In the genomic region with DNA sequence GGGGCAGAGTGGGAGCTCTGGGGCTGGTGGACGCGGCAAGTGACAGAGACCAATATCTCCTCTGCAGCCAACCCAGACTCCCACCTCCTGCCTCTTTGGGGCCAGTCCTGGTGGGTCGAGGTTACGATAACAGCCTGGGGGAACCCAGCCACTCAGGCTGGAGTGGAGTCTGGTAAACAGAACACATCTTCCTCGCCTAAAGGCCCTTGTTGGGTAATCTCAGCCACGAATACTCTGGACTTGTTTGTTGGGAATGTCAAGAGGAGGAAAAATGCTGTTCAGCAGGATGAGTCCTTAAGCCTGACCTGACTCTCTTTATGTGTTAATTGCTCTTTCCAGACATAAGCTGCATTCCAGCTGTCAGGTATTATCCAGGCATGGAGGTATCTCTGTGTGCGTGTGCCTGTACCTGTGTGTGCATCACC, we compare ENCODE assay signal across 16 cellular contexts. TPM values are rescaled to one million over a fixed set of nuclear protein-coding genes. Genes with fewer than 3 reads are reported as not detected.
"Had no signal": no experiment of that assay in that cellular context is flagged by ENCODE, and none has a peak within 500 bp of the region (broad histone marks: within the 10 kb centered on the region; RNA-seq: fewer than 3 reads in every experiment).

No MANE protein-coding gene starts in this region.

- H3K27me3 Mint-ChIP-seq: activated CD8-positive, alpha-beta memory T cell treated with anti-CD3 and anti-CD28 coated beads, Interleukin-2, amount 10 ng/mL, durations not matched to agents 7 days and 5 days; activated T-cell treated with anti-CD3 and anti-CD28 coated beads, Interleukin-2, amount 50 U/mL, for 24 hours had no signal

- H3K27ac ChIP-seq: brain microvascular endothelial cell, dorsolateral prefrontal cortex, heart right ventricle, parathyroid adenoma, tibial artery had no signal

- DNase-seq: activated CD4-positive, alpha-beta T cell treated with anti-CD3 and anti-CD28 coated beads, Interleukin-2, amount 50 U/mL, for 48 hours; activated CD4-positive, CD25-positive, alpha-beta regulatory T cell treated with anti-CD3 and anti-CD28 coated beads, Interleukin-2, amount 50 U/mL, for 72 hours; activated CD8-positive, alpha-beta memory T cell treated with anti-CD3 and anti-CD28 coated beads, Interleukin-2, amount 10 ng/mL, durations not matched to agents 7 days and 5 days; activated effector memory CD4-positive, alpha-beta T cell treated with Interleukin-2 at 50 U/mL for 16 hours; activated T-cell treated with anti-CD3 and anti-CD28 coated beads, Interleukin-2, amount 50 U/mL, for 24 hours; brain microvascular endothelial cell; dorsolateral prefrontal cortex; esophagus squamous epithelium; foreskin fibroblast; heart right ventricle; left ventricle myocardium superior; naive thymus-derived CD4-positive, alpha-beta T cell; tibial artery had no signal

- H3K9me3 ChIP-seq: esophagus squamous epithelium, heart right ventricle, tibial artery had no signal

- H3K4me3 ChIP-seq: dorsolateral prefrontal cortex, esophagus squamous epithelium, heart right ventricle, tibial artery had no signal

- H3K27ac Mint-ChIP-seq: activated CD8-positive, alpha-beta memory T cell treated with anti-CD3 and anti-CD28 coated beads, Interleukin-2, amount 10 ng/mL, durations not matched to agents 7 days and 5 days; activated naive CD4-positive, alpha-beta T cell treated with anti-CD3 and anti-CD28 coated beads, Interleukin-2, amount 50 U/mL, for 72 hours; activated T-cell treated with anti-CD3 and anti-CD28 coated beads, Interleukin-2, amount 50 U/mL, for 24 hours had no signal

- H3K36me3 ChIP-seq: brain microvascular endothelial cell, esophagus squamous epithelium, heart right ventricle, tibial artery had no signal

- H3K4me1 ChIP-seq: parathyroid adenoma, tibial artery had no signal

- ATAC-seq: activated CD8-positive, alpha-beta memory T cell treated with anti-CD3 and anti-CD28 coated beads, Interleukin-2, amount 10 ng/mL, durations not matched to agents 7 days and 5 days; activated naive CD4-positive, alpha-beta T cell treated with anti-CD3 and anti-CD28 coated beads, Interleukin-2, amount 50 U/mL, for 72 hours; heart right ventricle; left ventricle myocardium superior; naive thymus-derived CD4-positive, alpha-beta T cell had no signal

- H3K4me3 Mint-ChIP-seq: activated CD8-positive, alpha-beta memory T cell treated with anti-CD3 and anti-CD28 coated beads, Interleukin-2, amount 10 ng/mL, durations not matched to agents 7 days and 5 days; activated T-cell treated with anti-CD3 and anti-CD28 coated beads, Interleukin-2, amount 50 U/mL, for 24 hours had no signal

- H3K27me3 ChIP-seq: brain microvascular endothelial cell, dorsolateral prefrontal cortex, esophagus squamous epithelium, heart right ventricle, tibial artery had no signal

- H3K9me3 Mint-ChIP-seq: activated naive CD4-positive, alpha-beta T cell treated with anti-CD3 and anti-CD28 coated beads, Interleukin-2, amount 50 U/mL, for 72 hours; activated T-cell treated with anti-CD3 and anti-CD28 coated beads, Interleukin-2, amount 50 U/mL, for 24 hours; naive thymus-derived CD4-positive, alpha-beta T cell had no signal

RNA-seq across cellular contexts. Expression of a gene that starts 56.9 kb away (rescaled TPM):
- total RNA-seq: skeletal muscle tissue had no signal
